ENCODE assay signal across 18 cellular contexts in genomic region chr18:49588971-49589370, GRCh38. TPM values are rescaled to one million over a fixed set of nuclear protein-coding genes. Genes with fewer than 3 reads are reported as not detected.
"Had no signal": no experiment of that assay in that cellular context is flagged by ENCODE, and none has a peak within 500 bp of the region (broad histone marks: within the 10 kb centered on the region; RNA-seq: fewer than 3 reads in every experiment).

No MANE protein-coding gene starts in this region.

- H3K4me1 Mint-ChIP-seq: naive thymus-derived CD4-positive, alpha-beta T cell; stimulated activated naive B cell treated with anti-CD40 and anti-IgM and Interleukin-4, amounts not matched to agents 10 μg/mL and 1 μg/mL and 100 μg/mL, for 72 hours; stimulated activated naive CD8-positive, alpha-beta T cell treated with anti-CD3 and anti-CD28 coated beads, Interleukin-15, amount 100 ng/mL, for 72 hours had no signal

- H3K4me3 Mint-ChIP-seq: naive thymus-derived CD4-positive, alpha-beta T cell; neural crest cell; stimulated activated naive B cell treated with anti-CD40 and anti-IgM and Interleukin-4, amounts not matched to agents 10 μg/mL and 1 μg/mL and 100 μg/mL, for 72 hours; stimulated activated naive CD8-positive, alpha-beta T cell treated with anti-CD3 and anti-CD28 coated beads, Interleukin-15, amount 100 ng/mL, for 72 hours had no signal

- H3K9me3 Mint-ChIP-seq: naive thymus-derived CD4-positive, alpha-beta T cell; neural crest cell; stimulated activated naive B cell treated with anti-CD40 and anti-IgM and Interleukin-4, amounts not matched to agents 10 μg/mL and 1 μg/mL and 100 μg/mL, for 72 hours; stimulated activated naive CD8-positive, alpha-beta T cell treated with anti-CD3 and anti-CD28 coated beads, Interleukin-15, amount 100 ng/mL, for 72 hours had no signal

- ATAC-seq: gastroesophageal sphincter; left colon; left ventricle myocardium superior; naive thymus-derived CD4-positive, alpha-beta T cell; sciatic nerve; stimulated activated naive B cell treated with anti-CD40 and anti-IgM and Interleukin-4, amounts not matched to agents 10 μg/mL and 1 μg/mL and 100 μg/mL, for 72 hours; stimulated activated naive CD8-positive, alpha-beta T cell treated with anti-CD3 and anti-CD28 coated beads, Interleukin-15, amount 100 ng/mL, for 72 hours had no signal

- H3K27ac Mint-ChIP-seq: naive thymus-derived CD4-positive, alpha-beta T cell; stimulated activated naive B cell treated with anti-CD40 and anti-IgM and Interleukin-4, amounts not matched to agents 10 μg/mL and 1 μg/mL and 100 μg/mL, for 72 hours; stimulated activated naive CD8-positive, alpha-beta T cell treated with anti-CD3 and anti-CD28 coated beads, Interleukin-15, amount 100 ng/mL, for 72 hours had no signal

- DNase-seq: colonic mucosa; dermis blood vessel endothelial cell; esophagus squamous epithelium; foreskin fibroblast; left colon; left ventricle myocardium superior; mesenchymal stem cell; naive thymus-derived CD4-positive, alpha-beta T cell; posterior cingulate gyrus; stimulated activated CD4-positive, alpha-beta T cell treated with anti-CD3 and anti-CD28 coated beads, Interleukin-2, amount 100 ng/mL, for 24 hours; stimulated activated CD4-positive, alpha-beta T cell treated with anti-CD3 and anti-CD28 coated beads, Interleukin-4, amount 100 ng/mL, for 4 hours; stimulated activated naive B cell treated with anti-CD40 and anti-IgM and Interleukin-4, amounts not matched to agents 10 μg/mL and 1 μg/mL and 100 μg/mL, for 72 hours; stimulated activated naive CD8-positive, alpha-beta T cell treated with anti-CD3 and anti-CD28 coated beads, Interleukin-15, amount 100 ng/mL, for 72 hours; trophoblast cell had no signal

- H3K36me3 Mint-ChIP-seq: naive thymus-derived CD4-positive, alpha-beta T cell; stimulated activated naive B cell treated with anti-CD40 and anti-IgM and Interleukin-4, amounts not matched to agents 10 μg/mL and 1 μg/mL and 100 μg/mL, for 72 hours had no signal

RNA-seq across cellular contexts. Expression of gene LIPG, which starts 27.1 kb away (rescaled TPM):
- total RNA-seq: left ventricle myocardium superior; naive thymus-derived CD4-positive, alpha-beta T cell; osteocyte had no signal
